ENCODE assay signal across 10 cellular contexts in genomic region chr17:37824534-37825485, GRCh38.
DNase-seq lines count a peak whose midpoint lies in the region; ATAC-seq and TF ChIP-seq lines count a peak whose summit lies in the region.
"Had no signal": no experiment of that assay in that cellular context is flagged by ENCODE, and none has a peak within 500 bp of the region (broad histone marks: within the 10 kb centered on the region; RNA-seq: fewer than 3 reads in every experiment).

No MANE protein-coding gene starts in this region.

- H3K27me3 Mint-ChIP-seq in CD4-positive, alpha-beta T cell = peaks cover 20% of the 10 kb centered on the region

- H3K4me1 Mint-ChIP-seq in CD4-positive, alpha-beta T cell (ENCODE audit: low read depth) = no peaks in the 10 kb centered on the region
- H3K4me1 Mint-ChIP-seq: brain had no signal

- intact Hi-C loops in CD4-positive, alpha-beta T cell (cut with DNase I, micrococcal nuclease) = no loop called here

- no peak overlapping the region for H3K4me3 Mint-ChIP-seq in CD4-positive, alpha-beta T cell
- H3K4me3 Mint-ChIP-seq: brain had no signal

- POLR2A ChIA-PET in CD4-positive, alpha-beta T cell (lab: Charles Lee) = no interaction called here

- no peaks in the 10 kb centered on the region for H3K9me3 ChIP-seq in CD4-positive, alpha-beta T cell (ENCODE audit: control insufficient read depth, low read length)

- H3K27ac Mint-ChIP-seq in CD4-positive, alpha-beta T cell = no peak overlapping the region
- H3K27ac Mint-ChIP-seq: brain had no signal

- TF ChIP-seq CTCF in foreskin keratinocyte (conservative IDR thresholded peaks at IDR 0.05) = no peak
- TF ChIP-seq CTCF in CD4-positive, alpha-beta T cell (IDR thresholded peaks at IDR 0.05) = no peak

- H3K36me3 Mint-ChIP-seq in CD4-positive, alpha-beta T cell (ENCODE audit: low read depth) = no peaks in the 10 kb centered on the region
- H3K36me3 Mint-ChIP-seq: brain had no signal

- DNase-seq in A172 (ENCODE audit: low spot score) (peak; percentile 98), H4 (ENCODE audit: low spot score) (peak; percentile 78), RPMI7951 (ENCODE audit: low read depth) (peak; percentile 88), foreskin keratinocyte (peak; percentile 96 to 97), NCI-H1092 (lab: John Stamatoyannopoulos, UW) (no peak), NCI-H2227 (lab: John Stamatoyannopoulos, UW; ENCODE audit: unreplicated experiment) (no peak)
- DNase-seq in CD4-positive, alpha-beta T cell = no peak

- CTCF ChIA-PET in CD4-positive, alpha-beta T cell (lab: Charles Lee) = no interaction called here

- ATAC-seq in foreskin keratinocyte (peak; percentile 90), GM18873 (IDR thresholded peaks at IDR 0.05; ENCODE audit: low FRiP score, unreplicated experiment) (no peak)
- ATAC-seq in CD4-positive, alpha-beta T cell (ENCODE audit: poor library complexity) = no peak

- H3K9me3 Mint-ChIP-seq in CD4-positive, alpha-beta T cell = no peaks in the 10 kb centered on the region

- peaks cover 9% of the 10 kb centered on the region for H3K4me1 ChIP-seq in foreskin keratinocyte

- H3K27ac ChIP-seq in foreskin keratinocyte = peak overlapping the region; percentile 14
- no peak overlapping the region for H3K27ac ChIP-seq in CD4-positive, alpha-beta T cell (ENCODE audit: low read depth, low read length)
- H3K27ac ChIP-seq: C4-2B had no signal

- H3K27me3 ChIP-seq in foreskin keratinocyte = no peaks in the 10 kb centered on the region
- no peaks in the 10 kb centered on the region for H3K27me3 ChIP-seq in CD4-positive, alpha-beta T cell (ENCODE audit: control insufficient read depth, insufficient read depth, low read length)

Comparison
In these comparisons a context has a peak if more than half of its experiments do, and no peak if none do; other contexts are left out.
1. DNase-seq: peak in A172 (single experiment), H4 (single experiment), RPMI7951 (single experiment) and foreskin keratinocyte (2 of 2); none in NCI-H1092 (single experiment), NCI-H2227 (single experiment) and CD4-positive, alpha-beta T cell (0 of 10).